1 cellular context compared by ENCODE assay signal in the genomic region with DNA sequence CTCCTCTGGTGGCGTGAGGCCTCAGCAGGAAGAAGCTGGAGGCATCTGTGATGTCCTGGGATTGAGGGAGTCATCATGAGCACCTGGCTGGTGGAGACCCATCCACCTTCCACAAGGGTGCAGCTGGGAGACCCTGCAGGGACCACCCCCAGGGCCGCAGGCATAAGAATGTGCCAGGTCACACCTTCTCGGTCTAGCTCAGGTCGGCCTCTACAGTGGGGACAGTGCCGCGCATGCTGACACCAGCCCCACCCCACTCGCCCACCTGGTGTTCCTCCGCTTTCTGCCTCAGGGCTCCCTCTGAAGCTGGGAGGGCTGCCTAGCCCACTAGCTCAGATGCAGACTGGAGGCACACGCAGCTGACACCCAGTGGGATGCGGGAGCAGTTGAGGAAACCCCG.
TF ChIP-seq lines count a peak whose summit lies in the region.

No MANE protein-coding gene starts in this region.

TF ChIP-seq in HepG2, 621 proteins besides CTCF, POLR2A, EP300 and RAD21:
- TF ChIP-seq MEIS2 (CRISPR knock-in tag; IDR thresholded peaks at IDR 0.05): no peak
- no peak for TF ChIP-seq TARDBP (CRISPR knock-in tag; IDR thresholded peaks at IDR 0.05)
- TF ChIP-seq ZMYM4 (CRISPR knock-in tag; IDR thresholded peaks at IDR 0.05): no peak
- no peak for TF ChIP-seq NPAS2 (CRISPR knock-in tag; IDR thresholded peaks at IDR 0.05; ENCODE audit: borderline replicate concordance)
- TF ChIP-seq ZNF549 (CRISPR knock-in tag; IDR thresholded peaks at IDR 0.05): no peak
- TF ChIP-seq ZNF382 (CRISPR knock-in tag; IDR thresholded peaks at IDR 0.05; ENCODE audit: borderline replicate concordance): no peak
- TF ChIP-seq, protein P1, sequence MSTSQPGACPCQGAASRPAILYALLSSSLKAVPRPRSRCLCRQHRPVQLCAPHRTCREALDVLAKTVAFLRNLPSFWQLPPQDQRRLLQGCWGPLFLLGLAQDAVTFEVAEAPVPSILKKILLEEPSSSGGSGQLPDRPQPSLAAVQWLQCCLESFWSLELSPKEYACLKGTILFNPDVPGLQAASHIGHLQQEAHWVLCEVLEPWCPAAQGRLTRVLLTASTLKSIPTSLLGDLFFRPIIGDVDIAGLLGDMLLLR (CRISPR knock-in tag; IDR thresholded peaks at IDR 0.05): no peak
- TF ChIP-seq ZFP41 (CRISPR knock-in tag; IDR thresholded peaks at IDR 0.05; ENCODE audit: borderline replicate concordance): no peak
- TF ChIP-seq, protein P2, sequence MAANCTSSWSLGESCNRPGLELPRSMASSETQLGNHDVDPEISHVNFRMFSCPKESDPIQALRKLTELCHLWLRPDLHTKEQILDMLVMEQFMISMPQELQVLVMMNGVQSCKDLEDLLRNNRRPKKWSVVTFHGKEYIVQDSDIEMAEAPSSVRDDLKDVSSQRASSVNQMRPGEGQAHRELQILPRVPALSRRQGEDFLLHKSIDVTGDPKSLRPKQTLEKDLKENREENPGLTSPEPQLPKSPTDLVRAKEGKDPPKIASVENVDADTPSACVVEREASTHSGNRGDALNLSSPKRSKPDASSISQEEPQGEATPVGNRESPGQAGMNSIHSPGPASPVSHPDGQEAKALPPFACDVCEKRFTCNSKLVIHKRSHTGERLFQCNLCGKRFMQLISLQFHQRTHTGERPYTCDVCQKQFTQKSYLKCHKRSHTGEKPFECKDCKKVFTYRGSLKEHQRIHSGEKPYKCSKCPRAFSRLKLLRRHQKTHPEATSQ (CRISPR knock-in tag; IDR thresholded peaks at IDR 0.05; ENCODE audit: borderline replicate concordance): no peak
- TF ChIP-seq KDM5B (CRISPR knock-in tag; IDR thresholded peaks at IDR 0.05; ENCODE audit: borderline replicate concordance): no peak
